ENCODE assay signal across 8 cellular contexts in the genomic region with DNA sequence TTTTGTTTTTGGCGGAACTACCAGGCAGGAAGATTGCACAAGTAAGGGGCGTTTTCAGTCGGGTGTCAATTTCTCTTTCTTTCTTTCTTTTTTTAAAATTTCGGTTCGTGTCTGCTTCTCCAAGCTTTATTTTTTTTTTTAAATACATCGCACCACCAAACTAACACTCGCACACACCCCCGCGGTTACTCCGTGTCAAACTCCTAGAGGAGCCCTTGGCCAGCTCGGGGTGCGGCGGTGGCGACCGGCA. TPM values are rescaled to one million over a fixed set of nuclear protein-coding genes. Genes with fewer than 3 reads are reported as not detected.
DNase-seq lines count a peak whose midpoint lies in the region; ATAC-seq, FAIRE-seq and TF ChIP-seq lines count a peak whose summit lies in the region.

No MANE protein-coding gene starts in this region.

- H3K36me3 ChIP-seq in endodermal cell (ENCODE audit: control insufficient read depth, insufficient read depth, low read length) (peaks cover 9% of the 10 kb centered on the region), osteoblast (ENCODE audit: insufficient read depth, low read length) (no peaks in the 10 kb centered on the region)

- peaks cover 55% of the 10 kb centered on the region for H3K79me2 ChIP-seq in osteoblast (ENCODE audit: insufficient read depth, low read length)

- peaks cover 7% of the 10 kb centered on the region for H3K27me3 Mint-ChIP-seq in endodermal cell (ENCODE audit: insufficient read depth)

- H3K27me3 ChIP-seq in endodermal cell (ENCODE audit: control insufficient read depth, insufficient read depth, low read length, poor library complexity, severe bottlenecking) (no peaks in the 10 kb centered on the region), osteoblast (ENCODE audit: insufficient read depth, low read length) (no peaks in the 10 kb centered on the region)

- TF ChIP-seq CTCF in A549 (IDR thresholded peaks at IDR 0.05) (no peak), NB4 (IDR thresholded peaks at IDR 0.05; ENCODE audit: low read depth, low read length) (no peak), endodermal cell (conservative IDR thresholded peaks at IDR 0.05) (no peak), osteoblast (IDR thresholded peaks at IDR 0.05; ENCODE audit: extremely low read depth, low read depth, low read length) (no peak)

- peaks cover 11% of the 10 kb centered on the region for H3K4me1 Mint-ChIP-seq in endodermal cell

- CTCF ChIA-PET in A549 (lab: Yijun Ruan, JAX) = interaction anchor here (0.9 to 1.6 kb wide), 3 partner anchors 63 to 102 kb away, joined by 3 to 7 read pairs (median 3); no protein-coding TSS in a partner anchor

- peaks cover 5% of the 10 kb centered on the region for H4K20me1 ChIP-seq in osteoblast (ENCODE audit: insufficient read depth, low read length)

- H3K4me3 Mint-ChIP-seq in endodermal cell = peak overlapping the region; percentile 89

- no peaks in the 10 kb centered on the region for H3K9me3 Mint-ChIP-seq in endodermal cell

- POLR2A ChIA-PET in A549 (lab: Yijun Ruan, JAX) = interaction anchor here (0.7 to 2.5 kb wide), 5 partner anchors 19 to 196 kb away, joined by 3 to 17 read pairs (median 6); no protein-coding TSS in a partner anchor

- H3K27ac ChIP-seq in A549 (peak overlapping the region; percentile 97 to 98), endodermal cell (ENCODE audit: low read depth, low read length) (peak overlapping the region; percentile 97), osteoblast (ENCODE audit: low read depth, low read length) (peak overlapping the region; percentile 86)

- H3K4me2 ChIP-seq in A549 (peak overlapping the region; percentile 75), osteoblast (ENCODE audit: insufficient read depth, low read length) (peak overlapping the region; percentile 93)

- peak overlapping the region; percentile 84 for H3K9ac ChIP-seq in endodermal cell (ENCODE audit: extremely low read depth, low read length, poor library complexity, severe bottlenecking)

- no peak for FAIRE-seq in A549 (lab: Jason Lieb, UNC)

- TF ChIP-seq POLR2A in A549 (IDR thresholded peaks at IDR 0.05; ENCODE audit: low read length) = no peak
- peak; percentile 21 for TF ChIP-seq POLR2A in NB4 (IDR thresholded peaks at IDR 0.05; ENCODE audit: extremely low read depth, insufficient read length)

- no peak for TF ChIP-seq RAD21 in A549 (conservative IDR thresholded peaks at IDR 0.05 in 1 of 2, IDR thresholded peaks at IDR 0.05 in 1 of 2)

- H3K27ac Mint-ChIP-seq in endodermal cell = peak overlapping the region; percentile 95

- under 1% methylated on average over 15 of the region's 15 CpGs for WGBS in A549 (ENCODE audit: missing lambda C conversion rate)
- WGBS in endodermal cell (ENCODE audit: insufficient coverage in 1 of 2, insufficient read length in 1 of 2), 2 experiments = 0% methylated on average over 4 to 15 of the region's 15 CpGs

- no peak for TF ChIP-seq EP300 in A549 (IDR thresholded peaks at IDR 0.05)

- peak overlapping the region; percentile 79 for H2AFZ ChIP-seq in osteoblast (ENCODE audit: low read length)

- H3K9me3 ChIP-seq in A549 (no peaks in the 10 kb centered on the region), endodermal cell (ENCODE audit: control insufficient read depth, low read length) (no peaks in the 10 kb centered on the region), osteoblast (ENCODE audit: low read depth, low read length) (no peaks in the 10 kb centered on the region)

- DNase-seq in A549 (ENCODE audit: low read depth in 1 of 2, low spot score in 1 of 2) (peak; percentile 5 to 22), NB4 (ENCODE audit: low read depth) (no peak), endodermal cell (no peak), osteoblast (ENCODE audit: insufficient read length, low spot score, missing footprints) (peak; percentile 77), amniotic stem cell (lab: John Stamatoyannopoulos, UW) (no peak), HUDEP-2 (lab: John Stamatoyannopoulos, UW; ENCODE audit: unreplicated experiment in 76 of 76) (no peak)

- H3K4me3 ChIP-seq in A549 (peak overlapping the region; percentile 83), NB4 (ENCODE audit: low read depth, low read length) (peak overlapping the region; percentile 86), endodermal cell (ENCODE audit: low read length) (peak overlapping the region; percentile 90), osteoblast (ENCODE audit: insufficient read depth, low read length) (peak overlapping the region; percentile 91)

- peak in 1 of 2 experiments; percentile 50; a peak in 4 of 6 replicates for ATAC-seq in A549
- peak; percentile 16 for ATAC-seq in GM21360 (IDR thresholded peaks at IDR 0.05; ENCODE audit: unreplicated experiment)
- no peak for ATAC-seq in HG03135 (IDR thresholded peaks at IDR 0.05; ENCODE audit: unreplicated experiment)

- H3K36me3 Mint-ChIP-seq in endodermal cell (ENCODE audit: low read depth) = peaks cover 7% of the 10 kb centered on the region

- H3K4me1 ChIP-seq in A549 (peaks cover 13% of the 10 kb centered on the region; the same call in 2 of the 3 replicates), endodermal cell (ENCODE audit: control insufficient read depth, insufficient read depth, low read length) (peaks cover 3% of the 10 kb centered on the region), osteoblast (ENCODE audit: insufficient read depth, low read length) (peaks cover 18% of the 10 kb centered on the region)

TF ChIP-seq in A549, 52 proteins besides CTCF, POLR2A, EP300 and RAD21:
- TF ChIP-seq CEBPB (IDR thresholded peaks at IDR 0.05) (peak; percentile 70 to 89), CHD4 (IDR thresholded peaks at IDR 0.05; ENCODE audit: borderline replicate concordance) (no peak)
TF ChIP-seq in A549: peak in this region for 1.

RNA-seq across cellular contexts. Expression of gene UTRN, which starts 0.3 kb away (rescaled TPM):
- polyA plus RNA-seq in A549 (2011; rRNA removed) (20.8 and 30.6 TPM in 2 replicates), A549 (2017; fragmentation: RNase III; extraction: RNeasy Plus Mini Kit Qiagen cat#74134 plus additional on column Dnase treatment) (10.6 to 11.3 TPM (median 11.2 TPM) in 3 replicates)
- polyA plus RNA-seq in A549 (2012; cell fraction: cytosol; rRNA removed) = 3.5 TPM in 2 replicates
- polyA plus RNA-seq in A549 (2012; cell fraction: nucleus; rRNA removed) = 5.8 and 9.8 TPM in 2 replicates
- 34.9 and 37.7 TPM in 2 replicates for polyA minus RNA-seq in A549 (2011; rRNA and poly(A)+ RNA removed)
- total RNA-seq in endodermal cell (10 to 100 TPM; 67.7 to 79.7 TPM), osteoblast (235 and 242 TPM in 2 replicates)
- polyA plus RNA-seq in endodermal cell (2013, experiment 1 of 2) = 40.1 TPM
- polyA plus RNA-seq in endodermal cell (2013, experiment 2 of 2) = 44.5 TPM

Comparison
In these comparisons a context has a peak if more than half of its experiments do, and no peak if none do; other contexts are left out.
1. DNase-seq: peak in A549 (2 of 2) and osteoblast (single experiment); none in NB4 (single experiment), endodermal cell (single experiment), amniotic stem cell (single experiment) and HUDEP-2 (0 of 76).
2. Peak in every context shown above with its lines, with median percentiles within 50 percentile points of each other: H3K27ac ChIP-seq and H3K4me3 ChIP-seq.